In the genomic region with DNA sequence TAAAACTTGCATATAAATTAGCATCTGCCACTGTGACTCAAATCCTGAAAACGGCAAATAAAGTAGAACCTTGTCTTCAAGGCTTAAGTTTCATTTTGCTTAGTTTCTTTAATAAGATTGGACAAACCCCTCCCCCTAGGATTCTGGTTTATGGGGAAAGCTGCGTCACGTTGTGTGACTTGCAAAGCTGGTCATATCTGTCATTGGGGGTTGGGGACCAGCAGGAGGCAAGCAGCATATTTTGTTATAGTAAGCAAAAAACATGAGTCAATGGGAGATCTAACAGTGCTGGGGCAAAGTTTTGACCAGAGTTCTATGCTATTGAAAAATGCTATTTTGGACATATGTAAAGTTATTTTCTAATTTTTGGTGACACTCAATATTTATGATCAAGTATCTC, we compare ENCODE assay signal across 9 cellular contexts.
DNase-seq lines count a peak whose midpoint lies in the region; ATAC-seq and TF ChIP-seq lines count a peak whose summit lies in the region.
"Had no signal": no experiment of that assay in that cellular context is flagged by ENCODE, and none has a peak within 500 bp of the region (broad histone marks: within the 10 kb centered on the region; RNA-seq: fewer than 3 reads in every experiment).

No MANE protein-coding gene starts in this region.

- H3K4me1 ChIP-seq in esophagus muscularis mucosa, result no peaks in the 10 kb centered on the region

- ATAC-seq in GM18505 (IDR thresholded peaks at IDR 0.05; ENCODE audit: unreplicated experiment) (no peak), HG02763 (IDR thresholded peaks at IDR 0.05; ENCODE audit: unreplicated experiment) (no peak)

- no peak overlapping the region for H3K27ac ChIP-seq in esophagus muscularis mucosa (replicated peaks in 1 of 4)
- H3K27ac ChIP-seq in WERI-Rb-1, result no peak overlapping the region

- intact Hi-C loops in esophagus muscularis mucosa (cut with DNase I), result loop anchor here (2.0 to 10.0 kb wide), 3 partner anchors 400 to 1750 kb away; no protein-coding TSS in a partner anchor

- H3K36me3 ChIP-seq in esophagus muscularis mucosa, result no peaks in the 10 kb centered on the region
- no peaks in the 10 kb centered on the region for H3K36me3 ChIP-seq in WERI-Rb-1

- WGBS in esophagus muscularis mucosa, result 35% methylated on average over 3 of the region's 3 CpGs

- TF ChIP-seq POLR2A in esophagus muscularis mucosa (IDR thresholded peaks at IDR 0.05; ENCODE audit: low read depth) (no peak), GM18505 (IDR thresholded peaks at IDR 0.05; ENCODE audit: borderline replicate concordance, extremely low read depth, insufficient read depth, insufficient read length) (no peak)

- no peaks in the 10 kb centered on the region for H3K9me3 ChIP-seq in esophagus muscularis mucosa
- no peaks in the 10 kb centered on the region for H3K9me3 ChIP-seq in WERI-Rb-1 (ENCODE audit: severe bottlenecking)

- peak; percentile 42 for DNase-seq in Caki2 (ENCODE audit: low read depth)
- DNase-seq in NCI-H82 (lab: John Stamatoyannopoulos, UW), result peak; percentile 54
- no peak for DNase-seq in esophagus muscularis mucosa (ENCODE audit: extremely low spot score)
- peak; percentile 24 for DNase-seq in pons (ENCODE audit: low spot score)
- DNase-seq in NCI-H446 (lab: John Stamatoyannopoulos, UW), result no peak
- no peak for DNase-seq in WERI-Rb-1
- DNase-seq: activated CD4-positive, alpha-beta memory T cell treated with anti-CD3 and anti-CD28 coated beads for 36 hours had no signal

- H3K4me3 ChIP-seq in esophagus muscularis mucosa, result peak overlapping the region; percentile 33 to 42 (median 38)
- no peak overlapping the region for H3K4me3 ChIP-seq in WERI-Rb-1 (ENCODE audit: low read depth, low read length)

- TF ChIP-seq CTCF in esophagus muscularis mucosa (IDR thresholded peaks at IDR 0.05) (no peak), WERI-Rb-1 (IDR thresholded peaks at IDR 0.05; ENCODE audit: low read depth, low read length) (no peak)

- in situ Hi-C loops in Caki2 (cut with HindIII; ENCODE audit: low pct_unique_long_range_greater_than_20kb, low sequenced_read_pairs), result no loop called here

- H3K27me3 ChIP-seq in esophagus muscularis mucosa, result no peaks in the 10 kb centered on the region
- H3K27me3 ChIP-seq in WERI-Rb-1 (ENCODE audit: insufficient read depth, low read depth, severe bottlenecking), result no peaks in the 10 kb centered on the region

- no peak for TF ChIP-seq EP300 in esophagus muscularis mucosa (IDR thresholded peaks at IDR 0.05)

Comparison
In these comparisons a context has a peak if more than half of its experiments do, and no peak if none do; other contexts are left out.
1. DNase-seq: peak in Caki2 (single experiment), NCI-H82 (single experiment) and pons (single experiment); none in esophagus muscularis mucosa (single experiment), NCI-H446 (0 of 2) and WERI-Rb-1 (single experiment).